Comparison of ENCODE assay signal across 27 cellular contexts in genomic region chr3:26449996-26450395, GRCh38.
DNase-seq lines count a peak whose midpoint lies in the region; ATAC-seq and TF ChIP-seq lines count a peak whose summit lies in the region.
"Had no signal": no experiment of that assay in that cellular context is flagged by ENCODE, and none has a peak within 500 bp of the region (broad histone marks: within the 10 kb centered on the region; RNA-seq: fewer than 3 reads in every experiment).

No MANE protein-coding gene starts in this region.

- H3K36me3 ChIP-seq in OCI-LY3 (replicated peaks; ENCODE audit: low read depth, low read length) (no peaks in the 10 kb centered on the region), MG63 (no peaks in the 10 kb centered on the region)
- H3K36me3 ChIP-seq: brain microvascular endothelial cell, heart left ventricle, neutrophil, prostate gland, stomach, tibial artery had no signal

- no peaks in the 10 kb centered on the region for H4K20me1 ChIP-seq in OCI-LY3 (ENCODE audit: insufficient read depth, low read length)

- H3K4me2 ChIP-seq in OCI-LY3 (ENCODE audit: low read length) = peak overlapping the region; percentile 22

- no peak overlapping the region for H3K27ac ChIP-seq in OCI-LY3 (ENCODE audit: low read length)
- H3K27ac ChIP-seq: brain microvascular endothelial cell, heart left ventricle, neutrophil, prostate gland, stomach, tibial artery had no signal

- H3K4me1 ChIP-seq in OCI-LY3 (ENCODE audit: low read length) = peaks cover 4% of the 10 kb centered on the region
- H3K4me1 ChIP-seq: heart left ventricle, prostate gland, stomach, tibial artery had no signal

- ATAC-seq in GM18861 (IDR thresholded peaks at IDR 0.05; ENCODE audit: unreplicated experiment) = peak; percentile 51
- ATAC-seq in GM21381 (IDR thresholded peaks at IDR 0.05; ENCODE audit: unreplicated experiment) = peak; percentile 71
- ATAC-seq in HG03378 (IDR thresholded peaks at IDR 0.05; ENCODE audit: unreplicated experiment) = peak; percentile 61
- ATAC-seq: activated CD8-positive, alpha-beta memory T cell treated with anti-CD3 and anti-CD28 coated beads, Interleukin-2, amount 10 ng/mL, durations not matched to agents 7 days and 5 days; activated T-cell treated with anti-CD3 and anti-CD28 coated beads, Interleukin-2, amount 50 U/mL, for 72 hours; heart left ventricle; SK-N-SH treated with all-trans-retinoic acid at 6 μM for 48 hours had no signal

- H3K4me3 ChIP-seq in OCI-LY3 (ENCODE audit: low read length) = no peak overlapping the region
- H3K4me3 ChIP-seq in MG63 = no peak overlapping the region
- H3K4me3 ChIP-seq: heart left ventricle, prostate gland, stomach, tibial artery had no signal

- H3K79me2 ChIP-seq in OCI-LY3 (ENCODE audit: low read length) = no peaks in the 10 kb centered on the region

- H3K27me3 ChIP-seq in OCI-LY3 (ENCODE audit: low read depth, low read length) (no peaks in the 10 kb centered on the region), MG63 (no peaks in the 10 kb centered on the region)
- H3K27me3 ChIP-seq: brain microvascular endothelial cell, heart left ventricle, neutrophil, stomach, tibial artery had no signal

- no peak overlapping the region for H2AFZ ChIP-seq in OCI-LY3 (ENCODE audit: low read depth, low read length)

- no peaks in the 10 kb centered on the region for H3K9me3 ChIP-seq in OCI-LY3 (ENCODE audit: insufficient read depth, low read length)
- H3K9me3 ChIP-seq in MG63 = no peaks in the 10 kb centered on the region
- H3K9me3 ChIP-seq: heart left ventricle, neutrophil, prostate gland, stomach, tibial artery had no signal

- DNase-seq in MG63 = no peak
- DNase-seq in inferior parietal cortex (ENCODE audit: extremely low spot score) = no peak
- DNase-seq in DMS 273 treated with DMSO at 0.1 percent for 48 hours (lab: John Stamatoyannopoulos, UW) = no peak
- no peak for DNase-seq in NCI-H1105 treated with DMSO at 0.1 percent for 48 hours (lab: John Stamatoyannopoulos, UW)
- DNase-seq: ACHN; activated CD4-positive, alpha-beta T cell treated with anti-CD3 and anti-CD28 coated beads, Interleukin-2, amount 10 ng/mL, durations not matched to agents 7 days and 5 days; activated CD8-positive, alpha-beta memory T cell treated with anti-CD3 and anti-CD28 coated beads, Interleukin-2, amount 10 ng/mL, durations not matched to agents 7 days and 5 days; activated naive CD4-positive, alpha-beta T cell treated with Interleukin-2 at 50 U/mL for 16 hours; activated T-cell treated with anti-CD3 and anti-CD28 coated beads, Interleukin-2, amount 50 U/mL, for 72 hours; brain microvascular endothelial cell; C1 segment of cervical spinal cord; Calu3; effector CD4-positive, alpha-beta T cell; EL; heart left ventricle; NCI-H1694; NCI-H2171; NCI-H510A treated with DMSO at 0.1 percent for 48 hours; stomach; tibial artery had no signal

- no peak overlapping the region for H3K9ac ChIP-seq in OCI-LY3 (ENCODE audit: low read length)

- TF ChIP-seq CTCF in OCI-LY3 (IDR thresholded peaks at IDR 0.05; ENCODE audit: low read depth, low read length) = no peak
